Comparison of ENCODE assay signal across 34 cellular contexts in genomic region chr2:163987175-163987574, GRCh38.
"Had no signal": no experiment of that assay in that cellular context is flagged by ENCODE, and none has a peak within 500 bp of the region (broad histone marks: within the 10 kb centered on the region; RNA-seq: fewer than 3 reads in every experiment).

No MANE protein-coding gene starts in this region.

- H3K27ac ChIP-seq: adrenal gland, body of pancreas, cardiac muscle cell, colonic mucosa, epithelial cell of prostate, esophagus squamous epithelium, gastroesophageal sphincter, heart right ventricle, VCaP had no signal

- H3K4me3 Mint-ChIP-seq: activated CD8-positive, alpha-beta T cell treated with anti-CD3 and anti-CD28 coated beads for 36 hours; activated naive CD4-positive, alpha-beta T cell treated with anti-CD3 and anti-CD28 coated beads for 36 hours; activated naive CD4-positive, alpha-beta T cell treated with anti-CD3 and anti-CD28 coated beads, Interleukin-2, amount 50 U/mL, for 24 hours; activated naive CD8-positive, alpha-beta T cell treated with anti-CD3 and anti-CD28 coated beads for 36 hours; activated naive CD8-positive, alpha-beta T cell treated with anti-CD3 and anti-CD28 coated beads, Interleukin-2, amount 50 U/mL, for 24 hours; activated T-helper 1 cell treated with anti-CD3 and anti-CD28 coated beads, Interleukin-12 subunit alpha, Interleukin-12 subunit beta, Interleukin-2, Interleukin-4 antibody, amounts not matched to agents 30 ng/mL and 10 ng/mL and 1 ng/mL, durations not matched to agents 14 hours and 24 hours and 36 hours; T-helper 17 cell; T-helper 2 cell treated with Interferon-gamma antibody and Interleukin-4, amounts not matched to agents 5 μg/mL and 100 μg/mL, for 36 hours; WTC11 had no signal

- H3K27me3 ChIP-seq: adrenal gland, body of pancreas, cardiac muscle cell, colonic mucosa, esophagus squamous epithelium, gastroesophageal sphincter, heart right ventricle had no signal

- H3K36me3 ChIP-seq: adrenal gland, cardiac muscle cell, colonic mucosa, esophagus squamous epithelium, gastroesophageal sphincter, heart right ventricle had no signal

- H3K4me1 ChIP-seq: adrenal gland, body of pancreas, colonic mucosa, esophagus squamous epithelium, gastroesophageal sphincter, heart right ventricle had no signal

- DNase-seq: activated CD4-positive, alpha-beta T cell treated with anti-CD3 and anti-CD28 coated beads for 48 hours; activated CD4-positive, alpha-beta T cell treated with anti-CD3 and anti-CD28 coated beads, Interleukin-2, amount 50 U/mL, for 1 hour; activated CD4-positive, alpha-beta T cell treated with anti-CD3 and anti-CD28 coated beads, Interleukin-2, amount 50 U/mL, for 48 hours; activated CD8-positive, alpha-beta memory T cell treated with anti-CD3 and anti-CD28 coated beads for 24 hours; activated CD8-positive, alpha-beta T cell treated with anti-CD3 and anti-CD28 coated beads for 36 hours; activated effector memory CD4-positive, alpha-beta T cell treated with anti-CD3 and anti-CD28 coated beads, Interleukin-2, amount 50 U/mL, for 16 hours; activated naive CD4-positive, alpha-beta T cell treated with anti-CD3 and anti-CD28 coated beads for 36 hours; activated naive CD8-positive, alpha-beta T cell treated with anti-CD3 and anti-CD28 coated beads for 36 hours; activated naive CD8-positive, alpha-beta T cell treated with anti-CD3 and anti-CD28 coated beads, Interleukin-2, amount 50 U/mL, for 24 hours; activated T-cell treated with anti-CD3 and anti-CD28 coated beads, Interleukin-2, amount 50 U/mL, for 1 hour; activated T-cell treated with anti-CD3 and anti-CD28 coated beads, Interleukin-2, amount 50 U/mL, for 48 hours; adrenal gland; amygdala; aorta; body of pancreas; central memory CD4-positive, alpha-beta T cell; cerebellar nuclear complex; colonic mucosa; effector CD8-positive, alpha-beta T cell; esophagus squamous epithelium; foreskin melanocyte; heart right ventricle; T-helper 1 cell; T-helper 17 cell; T1000 had no signal

- H3K36me3 Mint-ChIP-seq: activated naive CD4-positive, alpha-beta T cell treated with anti-CD3 and anti-CD28 coated beads, Interleukin-2, amount 50 U/mL, for 24 hours; activated naive CD8-positive, alpha-beta T cell treated with anti-CD3 and anti-CD28 coated beads for 36 hours; WTC11 had no signal

- H3K4me3 ChIP-seq: adrenal gland, body of pancreas, cardiac muscle cell, colonic mucosa, esophagus squamous epithelium, gastroesophageal sphincter, heart right ventricle had no signal

- H3K27ac Mint-ChIP-seq: activated CD8-positive, alpha-beta T cell treated with anti-CD3 and anti-CD28 coated beads for 36 hours; activated naive CD4-positive, alpha-beta T cell treated with anti-CD3 and anti-CD28 coated beads for 36 hours; activated naive CD4-positive, alpha-beta T cell treated with anti-CD3 and anti-CD28 coated beads, Interleukin-2, amount 50 U/mL, for 24 hours; activated naive CD8-positive, alpha-beta T cell treated with anti-CD3 and anti-CD28 coated beads for 36 hours; activated naive CD8-positive, alpha-beta T cell treated with anti-CD3 and anti-CD28 coated beads, Interleukin-2, amount 50 U/mL, for 24 hours; activated T-helper 1 cell treated with anti-CD3 and anti-CD28 coated beads, Interleukin-12 subunit alpha, Interleukin-12 subunit beta, Interleukin-2, Interleukin-4 antibody, amounts not matched to agents 30 ng/mL and 10 ng/mL and 1 ng/mL, durations not matched to agents 14 hours and 24 hours and 36 hours; activated T-helper 2 cell treated with anti-CD3 and anti-CD28 coated beads, Interferon-gamma antibody, Interleukin-2, Interleukin-4, amounts not matched to agents 10 μg/mL and 5 μg/mL and 100 μg/mL, durations not matched to agents 14 hours and 24 hours and 36 hours; T-helper 17 cell; T-helper 2 cell treated with Interferon-gamma antibody and Interleukin-4, amounts not matched to agents 5 μg/mL and 100 μg/mL, for 36 hours; WTC11 had no signal

- H3K9me3 Mint-ChIP-seq: activated CD8-positive, alpha-beta T cell treated with anti-CD3 and anti-CD28 coated beads for 36 hours; activated naive CD4-positive, alpha-beta T cell treated with anti-CD3 and anti-CD28 coated beads for 36 hours; activated naive CD4-positive, alpha-beta T cell treated with anti-CD3 and anti-CD28 coated beads, Interleukin-2, amount 50 U/mL, for 24 hours; activated naive CD8-positive, alpha-beta T cell treated with anti-CD3 and anti-CD28 coated beads for 36 hours; activated T-helper 1 cell treated with anti-CD3 and anti-CD28 coated beads, Interleukin-12 subunit alpha, Interleukin-12 subunit beta, Interleukin-2, Interleukin-4 antibody, amounts not matched to agents 30 ng/mL and 10 ng/mL and 1 ng/mL, durations not matched to agents 14 hours and 24 hours and 36 hours; activated T-helper 2 cell treated with anti-CD3 and anti-CD28 coated beads, Interferon-gamma antibody, Interleukin-2, Interleukin-4, amounts not matched to agents 10 μg/mL and 5 μg/mL and 100 μg/mL, durations not matched to agents 14 hours and 24 hours and 36 hours; WTC11 had no signal

- H3K9me3 ChIP-seq: adrenal gland, body of pancreas, colonic mucosa, esophagus squamous epithelium, gastroesophageal sphincter, heart right ventricle had no signal

- H3K27me3 Mint-ChIP-seq: activated CD8-positive, alpha-beta T cell treated with anti-CD3 and anti-CD28 coated beads for 36 hours; activated naive CD4-positive, alpha-beta T cell treated with anti-CD3 and anti-CD28 coated beads, Interleukin-2, amount 50 U/mL, for 24 hours; activated naive CD8-positive, alpha-beta T cell treated with anti-CD3 and anti-CD28 coated beads for 36 hours; activated naive CD8-positive, alpha-beta T cell treated with anti-CD3 and anti-CD28 coated beads, Interleukin-2, amount 50 U/mL, for 24 hours; T-helper 17 cell had no signal

- ATAC-seq: activated CD8-positive, alpha-beta T cell treated with anti-CD3 and anti-CD28 coated beads for 36 hours; activated naive CD8-positive, alpha-beta T cell treated with anti-CD3 and anti-CD28 coated beads, Interleukin-2, amount 50 U/mL, for 24 hours; body of pancreas; gastroesophageal sphincter; heart right ventricle; T-helper 17 cell; WTC11 had no signal

- H3K4me1 Mint-ChIP-seq: activated naive CD4-positive, alpha-beta T cell treated with anti-CD3 and anti-CD28 coated beads, Interleukin-2, amount 50 U/mL, for 24 hours; activated naive CD8-positive, alpha-beta T cell treated with anti-CD3 and anti-CD28 coated beads for 36 hours; activated naive CD8-positive, alpha-beta T cell treated with anti-CD3 and anti-CD28 coated beads, Interleukin-2, amount 50 U/mL, for 24 hours; T-helper 17 cell had no signal
